Comparison of ENCODE assay signal across 3 cellular contexts in genomic region chr10:84312816-84313215, GRCh38.
TF ChIP-seq lines count a peak whose summit lies in the region.

No MANE protein-coding gene starts in this region.

TF ChIP-seq in HCT116, 20 proteins besides CTCF, POLR2A, EP300 and RAD21:
- no peak for TF ChIP-seq SIN3A (IDR thresholded peaks at IDR 0.05; ENCODE audit: low read depth)
- TF ChIP-seq MAX (IDR thresholded peaks at IDR 0.05) = no peak
- TF ChIP-seq CBX3 (IDR thresholded peaks at IDR 0.05; ENCODE audit: low read depth) = no peak
- no peak for TF ChIP-seq SRF (IDR thresholded peaks at IDR 0.05; ENCODE audit: low read depth)
- no peak for TF ChIP-seq EZH2 (IDR thresholded peaks at IDR 0.05)
- no peak for TF ChIP-seq ZBTB33 (IDR thresholded peaks at IDR 0.05; ENCODE audit: extremely low read depth, insufficient replicate concordance, low read length)
- TF ChIP-seq ELF1 (IDR thresholded peaks at IDR 0.05; ENCODE audit: borderline replicate concordance, low read depth) = no peak
- no peak for TF ChIP-seq ZNF274 (IDR thresholded peaks at IDR 0.05; ENCODE audit: low read depth, low read length)
- TF ChIP-seq EGR1 (IDR thresholded peaks at IDR 0.05; ENCODE audit: low read depth) = no peak
- no peak for TF ChIP-seq JUND (IDR thresholded peaks at IDR 0.05)
- TF ChIP-seq ZFX (IDR thresholded peaks at IDR 0.05) = no peak

TF ChIP-seq in WTC11, 78 proteins besides CTCF, POLR2A, EP300 and RAD21:
- TF ChIP-seq MYBL2 (CRISPR knock-in tag; IDR thresholded peaks at IDR 0.05) (no peak), USF1 (CRISPR knock-in tag; IDR thresholded peaks at IDR 0.05) (no peak), ZNF121 (CRISPR knock-in tag; IDR thresholded peaks at IDR 0.05) (peak; percentile 86; the same call in 1 of the 2 replicates)

TF ChIP-seq in endothelial cell of umbilical vein, 7 proteins besides CTCF, POLR2A, EP300 and RAD21:
- TF ChIP-seq GATA2 (IDR thresholded peaks at IDR 0.05; ENCODE audit: insufficient read depth, insufficient read length, low read depth, low read length) = no peak
- no peak for TF ChIP-seq MAX (IDR thresholded peaks at IDR 0.05; ENCODE audit: insufficient read depth, insufficient read length)
